In genomic region chr5:141772281-141772680, GRCh38 we compare ENCODE assay signal across 16 cellular contexts.
"Had no signal": no experiment of that assay in that cellular context is flagged by ENCODE, and none has a peak within 500 bp of the region (broad histone marks: within the 10 kb centered on the region; RNA-seq: fewer than 3 reads in every experiment).

No MANE protein-coding gene starts in this region.

- H3K4me1 Mint-ChIP-seq: stimulated activated naive B cell treated with anti-CD40 and anti-IgM and Interleukin-4, amounts not matched to agents 10 μg/mL and 1 μg/mL and 100 μg/mL, for 72 hours had no signal

- H3K27ac Mint-ChIP-seq: endodermal cell; naive thymus-derived CD8-positive, alpha-beta T cell; stimulated activated naive B cell treated with anti-CD40 and anti-IgM and Interleukin-4, amounts not matched to agents 10 μg/mL and 1 μg/mL and 100 μg/mL, for 72 hours; T-helper 17 cell had no signal

- H3K4me3 ChIP-seq: body of pancreas, lung, prostate gland, spleen, transverse colon had no signal

- H3K27me3 ChIP-seq: body of pancreas, transverse colon had no signal

- H3K27ac ChIP-seq: body of pancreas, prostate gland, spleen, transverse colon had no signal

- H3K9me3 ChIP-seq: body of pancreas, prostate gland, spleen, transverse colon had no signal

- H3K36me3 ChIP-seq: prostate gland, spleen, transverse colon had no signal

- ATAC-seq: body of pancreas; naive thymus-derived CD8-positive, alpha-beta T cell; sciatic nerve; stimulated activated naive B cell treated with anti-CD40 and anti-IgM and Interleukin-4, amounts not matched to agents 10 μg/mL and 1 μg/mL and 100 μg/mL, for 72 hours; T-helper 17 cell had no signal

- H3K9me3 Mint-ChIP-seq: endodermal cell; naive thymus-derived CD8-positive, alpha-beta T cell had no signal

- H3K4me1 ChIP-seq: body of pancreas, prostate gland, spleen, transverse colon had no signal

- DNase-seq: activated CD4-positive, alpha-beta T cell treated with anti-CD3 and anti-CD28 coated beads, Interleukin-2, amount 50 U/mL, for 1 hour; activated naive CD4-positive, alpha-beta T cell treated with anti-CD3 and anti-CD28 coated beads, Interleukin-2, amount 50 U/mL, for 16 hours; body of pancreas; dermis blood vessel endothelial cell; endodermal cell; erythroblast; kidney glomerular epithelial cell; naive thymus-derived CD8-positive, alpha-beta T cell; spleen; stimulated activated CD4-positive, alpha-beta T cell treated with anti-CD3 and anti-CD28 coated beads, Interleukin-2, amount 100 ng/mL, for 24 hours; stimulated activated naive B cell treated with anti-CD40 and anti-IgM and Interleukin-4, amounts not matched to agents 10 μg/mL and 1 μg/mL and 100 μg/mL, for 72 hours; T-helper 17 cell; transverse colon had no signal

- H3K4me3 Mint-ChIP-seq: endodermal cell; naive thymus-derived CD8-positive, alpha-beta T cell; stimulated activated naive B cell treated with anti-CD40 and anti-IgM and Interleukin-4, amounts not matched to agents 10 μg/mL and 1 μg/mL and 100 μg/mL, for 72 hours; T-helper 17 cell had no signal

- H3K36me3 Mint-ChIP-seq: naive thymus-derived CD8-positive, alpha-beta T cell; stimulated activated naive B cell treated with anti-CD40 and anti-IgM and Interleukin-4, amounts not matched to agents 10 μg/mL and 1 μg/mL and 100 μg/mL, for 72 hours had no signal
